Comparison of ENCODE assay signal across 8 cellular contexts in the genomic region with DNA sequence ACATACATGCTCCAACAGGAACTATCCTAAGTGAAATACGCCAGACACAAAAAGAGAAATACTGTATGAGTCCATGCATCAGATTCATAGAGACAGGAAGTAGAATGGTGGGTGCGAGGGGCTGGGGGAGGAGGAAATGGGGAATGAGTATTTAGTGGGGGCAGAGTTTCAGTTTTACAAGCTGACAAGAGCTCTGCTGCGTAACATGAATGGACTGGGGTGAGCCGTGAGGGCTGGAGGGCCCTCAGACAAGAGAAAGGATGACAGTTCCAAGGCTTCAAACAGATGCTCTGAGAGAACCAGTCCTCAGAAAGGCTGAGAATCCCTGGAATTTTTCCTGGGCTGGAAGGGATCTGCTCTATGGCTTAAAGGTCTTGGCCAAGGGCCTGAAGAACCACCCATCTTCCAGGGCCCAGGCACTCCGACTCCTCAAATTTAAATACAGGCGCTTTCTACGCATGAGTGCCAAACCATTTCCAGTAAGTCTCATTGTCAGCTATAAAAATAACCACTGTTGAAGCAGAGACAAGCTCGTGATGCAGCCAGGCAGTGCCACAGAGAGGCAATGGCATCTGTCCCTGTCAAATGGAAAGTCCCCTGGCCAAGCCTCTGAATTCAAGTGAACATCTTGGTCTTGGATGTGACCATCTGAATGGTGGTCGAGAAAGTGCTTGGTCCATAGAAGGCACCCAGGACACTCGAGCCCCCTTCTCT. TPM values are rescaled to one million over a fixed set of nuclear protein-coding genes. Genes with fewer than 3 reads are reported as not detected.
DNase-seq lines count a peak whose midpoint lies in the region; ATAC-seq and TF ChIP-seq lines count a peak whose summit lies in the region.

No MANE protein-coding gene starts in this region.

- TF ChIP-seq CTCF in lung (IDR thresholded peaks at IDR 0.05; ENCODE audit: control extremely low read depth, extremely low read depth): no peak

- CTCF ChIA-PET in activated naive CD4-positive, alpha-beta T cell treated with anti-CD3 and anti-CD28 coated beads for 36 hours (lab: Charles Lee): interaction anchor here (1.0 to 2.1 kb wide), 5 partner anchors 35 to 97 kb away, joined by 3 to 11 read pairs (median 3); no protein-coding TSS in a partner anchor

- 36 to 45% methylated on average over 10 of the region's 10 CpGs for WGBS in lung, 2 donors

- intact Hi-C loops in activated naive CD4-positive, alpha-beta T cell treated with anti-CD3 and anti-CD28 coated beads for 36 hours (cut with micrococcal nuclease): loop anchor here (1.0 to 2.0 kb wide), 2 partner anchors 19 to 29 kb away; no protein-coding TSS in a partner anchor

- peak; percentile 83 for DNase-seq in activated naive CD4-positive, alpha-beta T cell treated with anti-CD3 and anti-CD28 coated beads for 36 hours
- DNase-seq in lung (ENCODE audit: low spot score) (no peak), superior temporal gyrus (ENCODE audit: extremely low spot score) (peak; percentile 74), GM19238 (ENCODE audit: insufficient read length, low spot score) (no peak), iPS-NIHi11 (ENCODE audit: low spot score) (no peak)

- H3K27ac Mint-ChIP-seq in activated naive CD4-positive, alpha-beta T cell treated with anti-CD3 and anti-CD28 coated beads for 36 hours: peak overlapping the region; percentile 59

- ATAC-seq in GM19351 (IDR thresholded peaks at IDR 0.05; ENCODE audit: unreplicated experiment) (peak; percentile 58), HG03565 (IDR thresholded peaks at IDR 0.05; ENCODE audit: unreplicated experiment) (peak; percentile 38), lung (ENCODE audit: insufficient read depth, low FRiP score) (no peak)

- H3K4me1 ChIP-seq in BLaER1: peaks cover 63% of the 10 kb centered on the region
- peaks cover 0 to 18% of the 10 kb centered on the region in 2 donors for H3K4me1 ChIP-seq in lung (ENCODE audit: control insufficient read depth in 2 of 2, insufficient read depth in 2 of 2, low read length in 2 of 2)

- no peaks in the 10 kb centered on the region for H3K9me3 Mint-ChIP-seq in activated naive CD4-positive, alpha-beta T cell treated with anti-CD3 and anti-CD28 coated beads for 36 hours

- H3K27me3 ChIP-seq in BLaER1 (no peaks in the 10 kb centered on the region), lung (ENCODE audit: control insufficient read depth, insufficient read depth) (no peaks in the 10 kb centered on the region)

- H3K27me3 Mint-ChIP-seq in activated naive CD4-positive, alpha-beta T cell treated with anti-CD3 and anti-CD28 coated beads for 36 hours (ENCODE audit: low read depth): no peaks in the 10 kb centered on the region

- H3K9me3 ChIP-seq in BLaER1 (no peaks in the 10 kb centered on the region), lung (ENCODE audit: control insufficient read depth in 2 of 2, insufficient read depth in 1 of 2, low read length in 1 of 2) (no peaks in the 10 kb centered on the region)

- H3K9ac ChIP-seq in BLaER1: peak overlapping the region; percentile 36; the same call in 1 of the 2 replicates

- H3K4me3 ChIP-seq in BLaER1: peak overlapping the region; percentile 9; the same call in 1 of the 2 replicates
- no peak overlapping the region for H3K4me3 ChIP-seq in lung

- peak overlapping the region; percentile 85 for H3K4me2 ChIP-seq in BLaER1

- peak overlapping the region; percentile 39 for H3K4me3 Mint-ChIP-seq in activated naive CD4-positive, alpha-beta T cell treated with anti-CD3 and anti-CD28 coated beads for 36 hours

- H3K4me1 Mint-ChIP-seq in activated naive CD4-positive, alpha-beta T cell treated with anti-CD3 and anti-CD28 coated beads for 36 hours (ENCODE audit: low read depth): peaks cover 53% of the 10 kb centered on the region

- no peaks in the 10 kb centered on the region for H4K20me1 ChIP-seq in BLaER1

- H3K36me3 ChIP-seq in BLaER1: no peaks in the 10 kb centered on the region
- H3K36me3 ChIP-seq in lung (ENCODE audit: control insufficient read depth in 2 of 2, insufficient read depth in 2 of 2, low read length in 2 of 2): no peaks in the 10 kb centered on the region

- H3K27ac ChIP-seq in BLaER1 (peak overlapping the region; percentile 71), lung (ENCODE audit: low read depth in 1 of 2, low read length in 1 of 2) (peak overlapping the region; percentile 21 to 91)

- no peaks in the 10 kb centered on the region for H3K36me3 Mint-ChIP-seq in activated naive CD4-positive, alpha-beta T cell treated with anti-CD3 and anti-CD28 coated beads for 36 hours (ENCODE audit: low read depth)

RNA-seq across cellular contexts. Expression of gene KLF2, which starts 17.5 kb away (rescaled TPM):
- total RNA-seq in activated naive CD4-positive, alpha-beta T cell treated with anti-CD3 and anti-CD28 coated beads for 36 hours: under 1 TPM; 0.22 to 0.69 TPM
- total RNA-seq in lung: 100 to 1,000 TPM in 1 of 2 donors, 10 to 100 TPM in 1; 32.5 to 104 TPM
- 100 to 1,000 TPM in 1 of 2 donors, 1 to 10 TPM in 1; 7.7 to 121 TPM for polyA plus RNA-seq in lung

Comparison
In these comparisons a context has a peak if more than half of its experiments do, and no peak if none do; other contexts are left out.
1. DNase-seq: peak in activated naive CD4-positive, alpha-beta T cell treated with anti-CD3 and anti-CD28 coated beads for 36 hours (single experiment) and superior temporal gyrus (single experiment); none in lung (single experiment), GM19238 (single experiment) and iPS-NIHi11 (single experiment).
2. RNA of gene KLF2, which starts 17.5 kb away (total RNA-seq): 32.5 to 104 TPM in lung; 0.22 to 0.69 TPM in activated naive CD4-positive, alpha-beta T cell treated with anti-CD3 and anti-CD28 coated beads for 36 hours; every median in the first group is over 10 times any median in the second.